ENCODE assay signal across 3 cellular contexts in the genomic region with DNA sequence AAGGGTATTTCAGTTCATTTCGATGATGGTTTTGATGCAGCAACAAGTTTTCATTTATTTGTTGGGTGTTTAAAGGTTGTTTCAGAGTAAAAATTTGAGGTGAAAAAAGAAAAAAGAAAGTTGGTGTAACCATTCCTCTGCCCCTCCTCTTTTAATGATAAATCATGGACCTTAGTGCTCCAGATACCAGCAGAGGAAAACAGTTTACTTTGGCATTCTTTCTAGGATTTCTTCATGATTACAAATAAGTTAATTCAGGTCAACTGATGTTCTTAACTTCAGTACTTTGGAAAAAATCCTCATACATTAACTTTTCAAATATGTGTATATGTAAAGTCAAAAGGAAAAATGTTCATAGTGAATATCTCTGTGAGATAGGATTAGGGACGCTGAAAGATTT.
TF ChIP-seq lines count a peak whose summit lies in the region.

No MANE protein-coding gene starts in this region.

TF ChIP-seq in A549, 52 proteins besides CTCF, POLR2A, EP300 and RAD21:
- no peak for TF ChIP-seq RARB (CRISPR knock-in tag; IDR thresholded peaks at IDR 0.05)
- TF ChIP-seq, protein P1, sequence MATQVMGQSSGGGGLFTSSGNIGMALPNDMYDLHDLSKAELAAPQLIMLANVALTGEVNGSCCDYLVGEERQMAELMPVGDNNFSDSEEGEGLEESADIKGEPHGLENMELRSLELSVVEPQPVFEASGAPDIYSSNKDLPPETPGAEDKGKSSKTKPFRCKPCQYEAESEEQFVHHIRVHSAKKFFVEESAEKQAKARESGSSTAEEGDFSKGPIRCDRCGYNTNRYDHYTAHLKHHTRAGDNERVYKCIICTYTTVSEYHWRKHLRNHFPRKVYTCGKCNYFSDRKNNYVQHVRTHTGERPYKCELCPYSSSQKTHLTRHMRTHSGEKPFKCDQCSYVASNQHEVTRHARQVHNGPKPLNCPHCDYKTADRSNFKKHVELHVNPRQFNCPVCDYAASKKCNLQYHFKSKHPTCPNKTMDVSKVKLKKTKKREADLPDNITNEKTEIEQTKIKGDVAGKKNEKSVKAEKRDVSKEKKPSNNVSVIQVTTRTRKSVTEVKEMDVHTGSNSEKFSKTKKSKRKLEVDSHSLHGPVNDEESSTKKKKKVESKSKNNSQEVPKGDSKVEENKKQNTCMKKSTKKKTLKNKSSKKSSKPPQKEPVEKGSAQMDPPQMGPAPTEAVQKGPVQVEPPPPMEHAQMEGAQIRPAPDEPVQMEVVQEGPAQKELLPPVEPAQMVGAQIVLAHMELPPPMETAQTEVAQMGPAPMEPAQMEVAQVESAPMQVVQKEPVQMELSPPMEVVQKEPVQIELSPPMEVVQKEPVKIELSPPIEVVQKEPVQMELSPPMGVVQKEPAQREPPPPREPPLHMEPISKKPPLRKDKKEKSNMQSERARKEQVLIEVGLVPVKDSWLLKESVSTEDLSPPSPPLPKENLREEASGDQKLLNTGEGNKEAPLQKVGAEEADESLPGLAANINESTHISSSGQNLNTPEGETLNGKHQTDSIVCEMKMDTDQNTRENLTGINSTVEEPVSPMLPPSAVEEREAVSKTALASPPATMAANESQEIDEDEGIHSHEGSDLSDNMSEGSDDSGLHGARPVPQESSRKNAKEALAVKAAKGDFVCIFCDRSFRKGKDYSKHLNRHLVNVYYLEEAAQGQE (IDR thresholded peaks at IDR 0.05): no peak
- no peak for TF ChIP-seq CEBPB (IDR thresholded peaks at IDR 0.05)
- no peak for TF ChIP-seq EHF (CRISPR knock-in tag; IDR thresholded peaks at IDR 0.05)
- no peak for TF ChIP-seq TFCP2L1 (CRISPR knock-in tag; IDR thresholded peaks at IDR 0.05)
- TF ChIP-seq KDM1A (IDR thresholded peaks at IDR 0.05; ENCODE audit: low read depth): no peak
- TF ChIP-seq, protein P2, sequence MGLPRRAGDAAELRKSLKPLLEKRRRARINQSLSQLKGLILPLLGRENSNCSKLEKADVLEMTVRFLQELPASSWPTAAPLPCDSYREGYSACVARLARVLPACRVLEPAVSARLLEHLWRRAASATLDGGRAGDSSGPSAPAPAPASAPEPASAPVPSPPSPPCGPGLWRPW (IDR thresholded peaks at IDR 0.05): no peak
- no peak for TF ChIP-seq MAX (IDR thresholded peaks at IDR 0.05)
- no peak for TF ChIP-seq HOXA7 (CRISPR knock-in tag; IDR thresholded peaks at IDR 0.05)

TF ChIP-seq in endothelial cell of umbilical vein, 7 proteins besides CTCF, POLR2A, EP300 and RAD21:
- TF ChIP-seq POLR2AphosphoS5 (IDR thresholded peaks at IDR 0.05; ENCODE audit: insufficient read depth, low read depth, low read length) (no peak), JUN (IDR thresholded peaks at IDR 0.05; ENCODE audit: borderline replicate concordance, insufficient read depth, insufficient read length, low read depth) (no peak), MAX (IDR thresholded peaks at IDR 0.05; ENCODE audit: insufficient read depth, insufficient read length) (no peak), FOS (IDR thresholded peaks at IDR 0.05; ENCODE audit: borderline replicate concordance, insufficient read depth, low read length) (no peak), GATA2 (IDR thresholded peaks at IDR 0.05; ENCODE audit: insufficient read depth, insufficient read length, low read depth, low read length) (no peak), MYC (IDR thresholded peaks at IDR 0.05; ENCODE audit: low read depth, low read length) (no peak), EZH2 (IDR thresholded peaks at IDR 0.05; ENCODE audit: borderline replicate concordance, low read depth, low read length, severe bottlenecking) (no peak)
TF ChIP-seq in endothelial cell of umbilical vein: peak in this region for 0.

TF ChIP-seq in HepG2, 621 proteins besides CTCF, POLR2A, EP300 and RAD21:
- TF ChIP-seq, protein P3, sequence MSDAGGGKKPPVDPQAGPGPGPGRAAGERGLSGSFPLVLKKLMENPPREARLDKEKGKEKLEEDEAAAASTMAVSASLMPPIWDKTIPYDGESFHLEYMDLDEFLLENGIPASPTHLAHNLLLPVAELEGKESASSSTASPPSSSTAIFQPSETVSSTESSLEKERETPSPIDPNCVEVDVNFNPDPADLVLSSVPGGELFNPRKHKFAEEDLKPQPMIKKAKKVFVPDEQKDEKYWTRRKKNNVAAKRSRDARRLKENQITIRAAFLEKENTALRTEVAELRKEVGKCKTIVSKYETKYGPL (CRISPR knock-in tag; IDR thresholded peaks at IDR 0.05): no peak
- no peak for TF ChIP-seq IKZF4 (CRISPR knock-in tag; IDR thresholded peaks at IDR 0.05; ENCODE audit: borderline replicate concordance, low read depth, not compliant biosample characterization)
- no peak for TF ChIP-seq THYN1 (CRISPR knock-in tag; IDR thresholded peaks at IDR 0.05; ENCODE audit: borderline replicate concordance, low read depth)
- TF ChIP-seq BCL6 (CRISPR knock-in tag; IDR thresholded peaks at IDR 0.05): peak; percentile 78
- TF ChIP-seq RCOR2 (CRISPR knock-in tag; IDR thresholded peaks at IDR 0.05): no peak
- TF ChIP-seq SUZ12 (IDR thresholded peaks at IDR 0.05; ENCODE audit: low read depth, low read length): no peak
- TF ChIP-seq JARID2 (CRISPR knock-in tag; IDR thresholded peaks at IDR 0.05; ENCODE audit: insufficient replicate concordance): no peak
- no peak for TF ChIP-seq ZNF207 (IDR thresholded peaks at IDR 0.05; ENCODE audit: borderline replicate concordance)
